1 cellular context compared by ENCODE assay signal in the genomic region with DNA sequence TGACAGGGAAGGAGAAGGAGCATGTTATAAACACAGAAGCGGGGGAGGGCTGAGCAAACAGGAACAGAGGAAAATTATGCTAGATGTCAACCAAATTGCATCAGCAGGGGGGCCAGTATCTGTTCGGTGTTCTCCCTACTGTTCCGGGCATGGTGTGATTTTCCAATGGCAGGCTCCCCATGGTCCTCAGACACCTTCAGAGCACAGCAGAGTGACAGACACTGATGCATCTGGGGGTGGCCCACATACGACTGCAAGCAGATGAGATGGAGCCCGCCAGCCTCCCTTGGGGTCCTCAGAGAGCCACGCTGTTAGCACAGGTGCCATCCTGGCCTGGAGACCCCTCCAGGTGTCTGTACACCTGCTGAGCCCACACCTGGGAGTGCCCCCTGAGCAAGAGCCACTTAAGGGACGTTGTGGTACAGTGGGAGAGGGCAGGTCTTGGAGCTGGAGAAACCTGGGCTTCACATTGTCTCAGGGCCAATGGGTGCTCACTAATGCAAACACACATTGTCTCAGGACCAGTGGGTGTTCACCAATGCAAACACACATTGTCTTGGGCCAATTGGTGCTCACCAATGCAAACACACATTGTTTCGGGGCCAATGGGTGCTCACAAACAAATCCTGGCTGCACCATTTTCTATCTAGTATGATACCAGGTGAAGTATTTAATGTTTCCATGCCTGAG.
A peak's percentile ranks its signal among the peaks of the same experiment; 100 is the strongest.
TF ChIP-seq lines count a peak whose summit lies in the region.

No MANE protein-coding gene starts in this region.

TF ChIP-seq in neural cell, 6 proteins besides CTCF, POLR2A, EP300 and RAD21 (continued from another document):
- no peak for TF ChIP-seq EZH2 (IDR thresholded peaks at IDR 0.05; ENCODE audit: borderline replicate concordance, insufficient read depth, low read length, poor library complexity, severe bottlenecking)
- peak; percentile 88 for TF ChIP-seq POLR2AphosphoS5 (IDR thresholded peaks at IDR 0.05)
- no peak for TF ChIP-seq MXI1 (conservative IDR thresholded peaks at IDR 0.05; ENCODE audit: poor library complexity, severe bottlenecking)
- TF ChIP-seq SMC3 (conservative IDR thresholded peaks at IDR 0.05; ENCODE audit: poor library complexity): no peak
- TF ChIP-seq TAF1 (IDR thresholded peaks at IDR 0.05; ENCODE audit: low read depth): no peak
